24 cellular contexts compared by ENCODE assay signal in the genomic region with DNA sequence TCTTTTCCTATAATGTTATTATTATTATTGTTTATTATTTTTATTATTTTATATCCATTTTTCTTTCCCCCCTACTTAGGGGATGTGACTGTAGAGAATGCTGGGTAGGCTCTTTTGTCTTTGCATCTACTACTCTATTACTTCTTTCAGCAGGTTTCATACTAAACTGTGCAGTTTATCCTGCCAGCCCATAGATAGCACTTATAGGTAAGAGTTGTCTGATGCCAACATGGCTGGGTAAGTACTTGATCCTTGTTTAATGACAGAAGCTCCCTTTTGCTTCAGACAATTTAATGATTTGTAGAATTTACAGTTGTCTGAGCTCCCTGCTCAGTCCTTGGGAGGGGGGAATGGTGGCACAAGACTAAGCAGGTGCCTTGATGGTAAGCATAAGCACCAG.
A peak's percentile ranks its signal among the peaks of the same experiment; 100 is the strongest.
DNase-seq lines count a peak whose midpoint lies in the region; ATAC-seq and TF ChIP-seq lines count a peak whose summit lies in the region.
"Had no signal": no experiment of that assay in that cellular context is flagged by ENCODE, and none has a peak within 500 bp of the region (broad histone marks: within the 10 kb centered on the region; RNA-seq: fewer than 3 reads in every experiment).

No MANE protein-coding gene starts in this region.

- no peak overlapping the region for H3K4me2 ChIP-seq in PC-3 (ENCODE audit: low read length)
- H3K4me2 ChIP-seq in osteoblast (ENCODE audit: insufficient read depth, low read length): no peak overlapping the region

- DNase-seq in GM06990 (ENCODE audit: extremely low read depth, insufficient read length): no peak
- peak; percentile 44 for DNase-seq in PC-3
- peak; percentile 60 for DNase-seq in fibroblast of pulmonary artery (ENCODE audit: low read depth)
- no peak for DNase-seq in osteoblast (ENCODE audit: insufficient read length, low spot score, missing footprints)
- no peak for DNase-seq in kidney glomerular epithelial cell (lab: John Stamatoyannopoulos, UW)
- DNase-seq: activated CD4-positive, alpha-beta T cell treated with anti-CD3 and anti-CD28 coated beads, Interleukin-2, amount 50 U/mL, for 4 hours; amygdala; CD8-positive, alpha-beta T cell; cerebellar nuclear complex; effector memory CD4-positive, alpha-beta T cell; EL; esophagus squamous epithelium; H7; heart left ventricle; lower lobe of right lung; NCI-H1930; NCI-H524; right lobe of liver; SHP77 had no signal

- H3K27me3 ChIP-seq in GM06990 (replicated peaks; ENCODE audit: control insufficient read depth, insufficient read depth, low read length) (no peaks in the 10 kb centered on the region), PC-3 (ENCODE audit: low read length) (no peaks in the 10 kb centered on the region), osteoblast (ENCODE audit: insufficient read depth, low read length) (no peaks in the 10 kb centered on the region)
- H3K27me3 ChIP-seq: esophagus squamous epithelium, heart left ventricle, right lobe of liver had no signal

- H3F3A ChIP-seq in PC-3 (ENCODE audit: low read length, unreplicated experiment): no peaks in the 10 kb centered on the region

- H4K20me1 ChIP-seq in PC-3 (ENCODE audit: low read length): no peaks in the 10 kb centered on the region
- no peaks in the 10 kb centered on the region for H4K20me1 ChIP-seq in osteoblast (ENCODE audit: insufficient read depth, low read length)

- H3K27ac ChIP-seq in PC-3 (ENCODE audit: low read length) (no peak overlapping the region), osteoblast (ENCODE audit: low read depth, low read length) (no peak overlapping the region)
- H3K27ac ChIP-seq: esophagus squamous epithelium, heart left ventricle, lower lobe of right lung, right lobe of liver, thoracic aorta had no signal

- no peaks in the 10 kb centered on the region for H3K9me2 ChIP-seq in PC-3 (replicated peaks; ENCODE audit: low read length)

- H3K79me2 ChIP-seq in PC-3 (ENCODE audit: low read length): peaks cover 4% of the 10 kb centered on the region; the same call in 1 of the 2 replicates
- H3K79me2 ChIP-seq in osteoblast (ENCODE audit: insufficient read depth, low read length): no peaks in the 10 kb centered on the region

- no TSS peak for BruUV-seq in PC-3 (replicated peaks; lab: Mats Ljungman, UMichigan)

- H2AFZ ChIP-seq in PC-3 (ENCODE audit: low read length): no peak overlapping the region
- no peak overlapping the region for H2AFZ ChIP-seq in osteoblast (ENCODE audit: low read length)

- intact Hi-C loops in PC-3 (cut with micrococcal nuclease): loop anchor here (10.0 kb wide), 1 partner anchor 325 kb away; no protein-coding TSS in a partner anchor

- H3K36me3 ChIP-seq in GM06990 (ENCODE audit: control insufficient read depth, insufficient read depth, low read length) (no peaks in the 10 kb centered on the region), PC-3 (ENCODE audit: low read depth, low read length) (no peaks in the 10 kb centered on the region), osteoblast (ENCODE audit: insufficient read depth, low read length) (no peaks in the 10 kb centered on the region)
- H3K36me3 ChIP-seq: esophagus squamous epithelium, heart left ventricle, lower lobe of right lung, right lobe of liver, thoracic aorta had no signal

- H3K4me3 ChIP-seq in GM06990 (replicated peaks; ENCODE audit: low read depth, low read length) (no peak overlapping the region), PC-3 (ENCODE audit: low read length) (no peak overlapping the region), fibroblast of pulmonary artery (replicated peaks; ENCODE audit: low read depth, low read length) (no peak overlapping the region), osteoblast (ENCODE audit: insufficient read depth, low read length) (no peak overlapping the region)
- H3K4me3 ChIP-seq: esophagus squamous epithelium, heart left ventricle, lower lobe of right lung, right lobe of liver, thoracic aorta had no signal

- H3K9me3 ChIP-seq in PC-3 (ENCODE audit: low read length): no peaks in the 10 kb centered on the region
- H3K9me3 ChIP-seq in osteoblast (ENCODE audit: low read depth, low read length): no peaks in the 10 kb centered on the region
- H3K9me3 ChIP-seq: lower lobe of right lung, right lobe of liver had no signal

- CTCF ChIA-PET in PC-3 (lab: Charles Lee): no interaction called here

- no peak overlapping the region for H3K9ac ChIP-seq in PC-3 (ENCODE audit: low read length)

- no peaks in the 10 kb centered on the region for H3K4me1 ChIP-seq in PC-3 (ENCODE audit: insufficient read depth, low read length)
- H3K4me1 ChIP-seq in osteoblast (ENCODE audit: insufficient read depth, low read length): no peaks in the 10 kb centered on the region
- H3K4me1 ChIP-seq: esophagus squamous epithelium, heart left ventricle, lower lobe of right lung, right lobe of liver had no signal

- POLR2A ChIA-PET in PC-3 (lab: Charles Lee; ENCODE audit: unreplicated experiment): no interaction called here

- TF ChIP-seq CTCF in GM06990 (IDR thresholded peaks at IDR 0.05; ENCODE audit: insufficient read depth, low read length, poor library complexity, severe bottlenecking) (peak; percentile 9), PC-3 (conservative IDR thresholded peaks at IDR 0.05; ENCODE audit: low read depth, low read length) (peak; percentile 58), fibroblast of pulmonary artery (IDR thresholded peaks at IDR 0.05; ENCODE audit: low read length, missing control alignments) (peak; percentile 41), osteoblast (IDR thresholded peaks at IDR 0.05; ENCODE audit: extremely low read depth, low read depth, low read length) (no peak)

- peak; percentile 81 for ATAC-seq in HG02610 (IDR thresholded peaks at IDR 0.05; ENCODE audit: unreplicated experiment)
- no peak; the same call in 1 of the 2 replicates for ATAC-seq in PC-3
- ATAC-seq in HG02588 (IDR thresholded peaks at IDR 0.05; ENCODE audit: unreplicated experiment): no peak
- ATAC-seq: CD8-positive, alpha-beta T cell; heart left ventricle; HepG2; lower lobe of right lung; right lobe of liver; stimulated activated memory B cell treated with anti-CD40 and anti-IgM and Interleukin-4, amounts not matched to agents 10 μg/mL and 1 μg/mL and 100 μg/mL, for 72 hours had no signal

Comparison
In these comparisons a context has a peak if more than half of its experiments do, and no peak if none do; other contexts are left out.
1. DNase-seq: peak in PC-3 (single experiment) and fibroblast of pulmonary artery (single experiment); none in GM06990 (single experiment), osteoblast (single experiment) and kidney glomerular epithelial cell (single experiment).